Comparison of ENCODE assay signal across 1 cellular context in genomic region chr1:1434812-1435093, GRCh38.
TF ChIP-seq lines count a peak whose summit lies in the region.

No MANE protein-coding gene starts in this region.

TF ChIP-seq in SK-N-SH, 30 proteins besides CTCF, POLR2A, EP300 and RAD21:
- TF ChIP-seq, protein P1, sequence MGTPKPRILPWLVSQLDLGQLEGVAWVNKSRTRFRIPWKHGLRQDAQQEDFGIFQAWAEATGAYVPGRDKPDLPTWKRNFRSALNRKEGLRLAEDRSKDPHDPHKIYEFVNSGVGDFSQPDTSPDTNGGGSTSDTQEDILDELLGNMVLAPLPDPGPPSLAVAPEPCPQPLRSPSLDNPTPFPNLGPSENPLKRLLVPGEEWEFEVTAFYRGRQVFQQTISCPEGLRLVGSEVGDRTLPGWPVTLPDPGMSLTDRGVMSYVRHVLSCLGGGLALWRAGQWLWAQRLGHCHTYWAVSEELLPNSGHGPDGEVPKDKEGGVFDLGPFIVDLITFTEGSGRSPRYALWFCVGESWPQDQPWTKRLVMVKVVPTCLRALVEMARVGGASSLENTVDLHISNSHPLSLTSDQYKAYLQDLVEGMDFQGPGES (IDR thresholded peaks at IDR 0.05; ENCODE audit: low read depth, low read length): no peak
- TF ChIP-seq TCF12 (IDR thresholded peaks at IDR 0.05): no peak
- no peak for TF ChIP-seq MAX (IDR thresholded peaks at IDR 0.05; ENCODE audit: low read depth)
- no peak for TF ChIP-seq JUND (IDR thresholded peaks at IDR 0.05)
- TF ChIP-seq POLR2AphosphoS5 (IDR thresholded peaks at IDR 0.05; ENCODE audit: low read depth, low read length): no peak
- no peak for TF ChIP-seq TAF1 (IDR thresholded peaks at IDR 0.05; ENCODE audit: borderline replicate concordance, low read depth, low read length)
- no peak for TF ChIP-seq NFIC (IDR thresholded peaks at IDR 0.05; ENCODE audit: borderline replicate concordance)
- TF ChIP-seq EZH2phosphoT487 (IDR thresholded peaks at IDR 0.05; ENCODE audit: borderline replicate concordance, low read depth): no peak
- TF ChIP-seq YY1 (IDR thresholded peaks at IDR 0.05; ENCODE audit: low read depth): no peak
- TF ChIP-seq MXI1 (IDR thresholded peaks at IDR 0.05; ENCODE audit: low read depth, low read length): no peak
- TF ChIP-seq USF1 (IDR thresholded peaks at IDR 0.05; ENCODE audit: borderline replicate concordance, low read depth): no peak
- TF ChIP-seq RCOR1 (IDR thresholded peaks at IDR 0.05; ENCODE audit: low read length): no peak
- no peak for TF ChIP-seq TEAD4 (IDR thresholded peaks at IDR 0.05; ENCODE audit: borderline replicate concordance, insufficient read depth)
- TF ChIP-seq CHD2 (IDR thresholded peaks at IDR 0.05; ENCODE audit: low read length, partially characterized antibody): no peak
- no peak for TF ChIP-seq PBX3 (IDR thresholded peaks at IDR 0.05)
- TF ChIP-seq FOSL2 (IDR thresholded peaks at IDR 0.05; ENCODE audit: borderline replicate concordance, low read depth): no peak
- TF ChIP-seq, protein P2, sequence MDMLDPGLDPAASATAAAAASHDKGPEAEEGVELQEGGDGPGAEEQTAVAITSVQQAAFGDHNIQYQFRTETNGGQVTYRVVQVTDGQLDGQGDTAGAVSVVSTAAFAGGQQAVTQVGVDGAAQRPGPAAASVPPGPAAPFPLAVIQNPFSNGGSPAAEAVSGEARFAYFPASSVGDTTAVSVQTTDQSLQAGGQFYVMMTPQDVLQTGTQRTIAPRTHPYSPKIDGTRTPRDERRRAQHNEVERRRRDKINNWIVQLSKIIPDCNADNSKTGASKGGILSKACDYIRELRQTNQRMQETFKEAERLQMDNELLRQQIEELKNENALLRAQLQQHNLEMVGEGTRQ (IDR thresholded peaks at IDR 0.05; ENCODE audit: borderline replicate concordance, low read depth, low read length): no peak
- no peak for TF ChIP-seq GATA2 (CRISPR knock-in tag; IDR thresholded peaks at IDR 0.05)
- TF ChIP-seq NRF1 (IDR thresholded peaks at IDR 0.05; ENCODE audit: low read depth, low read length): no peak
- no peak for TF ChIP-seq GABPA (IDR thresholded peaks at IDR 0.05; ENCODE audit: low read depth)
